ENCODE assay signal across 27 cellular contexts in the genomic region with DNA sequence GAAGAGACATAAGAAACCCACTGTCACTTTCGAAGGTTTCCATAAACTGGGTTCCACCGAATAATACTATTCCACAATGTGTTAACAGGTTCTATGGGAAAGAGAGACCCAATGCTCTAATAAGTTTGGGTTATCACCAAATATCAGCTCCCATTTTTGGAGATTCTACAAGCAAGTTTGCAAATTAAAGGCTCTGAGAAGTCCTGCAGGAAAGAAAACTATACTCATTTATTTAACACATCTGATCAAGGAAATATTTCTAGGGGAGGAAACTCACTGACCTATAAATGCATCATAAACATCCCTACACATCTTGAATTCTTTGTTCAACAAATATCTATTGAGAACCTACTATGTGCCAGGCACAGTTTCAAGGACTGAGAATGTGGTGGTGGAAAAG.
"Had no signal": no experiment of that assay in that cellular context is flagged by ENCODE, and none has a peak within 500 bp of the region (broad histone marks: within the 10 kb centered on the region; RNA-seq: fewer than 3 reads in every experiment).

No MANE protein-coding gene starts in this region.

- H3K36me3 ChIP-seq: stomach, suprapubic skin, thoracic aorta, thyroid gland, tibial artery, tibial nerve, transverse colon, upper lobe of left lung, upper lobe of right lung, uterus, vagina had no signal

- H3K4me3 ChIP-seq: stomach, suprapubic skin, testis, thoracic aorta, thyroid gland, tibial artery, tibial nerve, transverse colon, upper lobe of left lung, upper lobe of right lung, uterus, vagina had no signal

- FAIRE-seq: urothelium cell line had no signal

- ATAC-seq: stimulated activated effector memory CD8-positive, alpha-beta T cell treated with anti-CD3 and anti-CD28 coated beads, Interleukin-12 subunit alpha, Interleukin-12 subunit beta, amount 100 ng/mL, for 72 hours; stimulated activated memory B cell treated with anti-CD40 and anti-IgM and Interleukin-4, amounts not matched to agents 10 μg/mL and 1 μg/mL and 100 μg/mL, for 72 hours; stimulated activated naive B cell treated with anti-CD40 and anti-IgM and Interleukin-4, amounts not matched to agents 10 μg/mL and 1 μg/mL and 100 μg/mL, for 72 hours; stimulated activated naive CD8-positive, alpha-beta T cell treated with anti-CD3 and anti-CD28 coated beads, Interleukin-15, amount 100 ng/mL, for 72 hours; stimulated activated naive CD8-positive, alpha-beta T cell treated with anti-CD3 and anti-CD28 coated beads, Interleukin-15, Interleukin-2, amounts not matched to agents 100 U/mL and 50 U/mL, for 24 hours; upper lobe of right lung had no signal

- H3K27me3 ChIP-seq: testis, thyroid gland, transverse colon, upper lobe of left lung, uterus, vagina had no signal

- H3K4me1 ChIP-seq: stomach, suprapubic skin, testis, thyroid gland, tibial artery, tibial nerve, upper lobe of left lung, upper lobe of right lung, uterus, vagina had no signal

- DNase-seq: stimulated activated CD4-positive, alpha-beta T cell treated with anti-CD3 and anti-CD28 coated beads, Interleukin-2, amount 100 ng/mL, for 48 hours; stimulated activated CD4-positive, alpha-beta T cell treated with anti-CD3 and anti-CD28 coated beads, Interleukin-4, amount 100 ng/mL, for 1 hour; stimulated activated CD4-positive, alpha-beta T cell treated with anti-CD3 and anti-CD28 coated beads, Interleukin-4, amount 100 ng/mL, for 24 hours; stimulated activated CD4-positive, alpha-beta T cell treated with anti-CD3 and anti-CD28 coated beads, Interleukin-4, amount 100 ng/mL, for 4 hours; stimulated activated CD8-positive, alpha-beta memory T cell treated with anti-CD3 and anti-CD28 coated beads, Interleukin-4, amount 100 ng/mL, for 48 hours; stimulated activated naive B cell treated with anti-CD40 and anti-IgM and Interleukin-4, amounts not matched to agents 10 μg/mL and 1 μg/mL and 100 μg/mL, for 72 hours; stimulated activated naive CD4-positive, alpha-beta T cell; stimulated activated naive CD4-positive, alpha-beta T cell treated with Interleukin-2 at 50 U/mL for 16 hours; stimulated activated naive CD8-positive, alpha-beta T cell treated with anti-CD3 and anti-CD28 coated beads, Interleukin-15, amount 100 ng/mL, for 72 hours; stimulated activated naive CD8-positive, alpha-beta T cell treated with anti-CD3 and anti-CD28 coated beads, Interleukin-15, Interleukin-2, amounts not matched to agents 100 U/mL and 50 U/mL, for 24 hours; stomach; substantia nigra; testis; thyroid gland; tibial artery; transverse colon; trophoblast cell; upper lobe of left lung; upper lobe of right lung; uterus had no signal

- H3K9me3 ChIP-seq: stomach, suprapubic skin, testis, thoracic aorta, thyroid gland, tibial artery, tibial nerve, transverse colon, upper lobe of left lung, upper lobe of right lung, uterus, vagina had no signal

- H3K27ac ChIP-seq: stomach, suprapubic skin, testis, thoracic aorta, thyroid gland, tibial artery, tibial nerve, transverse colon, upper lobe of left lung, upper lobe of right lung, uterus, vagina had no signal
